Comparison of ENCODE assay signal across 22 cellular contexts in the genomic region with DNA sequence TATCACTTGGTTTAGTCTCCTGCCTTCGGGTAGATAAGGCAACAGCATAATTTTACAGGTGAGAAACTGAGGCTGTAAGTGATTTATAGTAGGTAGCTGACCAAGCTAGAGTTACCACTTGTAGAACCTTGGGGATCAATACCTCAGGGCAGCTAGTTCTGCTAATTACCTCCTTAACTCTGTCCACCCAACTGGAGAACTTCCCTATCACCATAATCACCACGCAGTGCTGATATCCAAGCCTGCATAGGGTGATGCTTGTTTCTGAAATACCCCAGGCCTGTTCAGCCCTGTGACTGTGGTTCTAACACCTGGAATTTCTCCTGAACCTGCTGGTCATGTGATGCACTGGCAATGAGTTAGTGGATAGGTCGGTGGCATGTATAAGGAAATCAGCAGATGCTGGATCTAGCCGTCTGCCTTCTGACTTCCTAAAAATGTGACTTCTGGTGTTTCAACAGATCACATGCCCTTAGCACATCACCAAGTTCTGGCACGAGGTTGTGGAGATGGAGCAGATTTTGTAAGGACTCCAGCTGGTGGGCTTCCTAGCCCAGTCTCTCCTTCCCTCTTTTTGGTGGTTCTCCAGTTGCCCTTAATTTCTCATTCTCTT. TPM values are rescaled to one million over a fixed set of nuclear protein-coding genes. Genes with fewer than 3 reads are reported as not detected.
A peak's percentile ranks its signal among the peaks of the same experiment; 100 is the strongest.
DNase-seq lines count a peak whose midpoint lies in the region; ATAC-seq and TF ChIP-seq lines count a peak whose summit lies in the region.
"Had no signal": no experiment of that assay in that cellular context is flagged by ENCODE, and none has a peak within 500 bp of the region (broad histone marks: within the 10 kb centered on the region; RNA-seq: fewer than 3 reads in every experiment).

No MANE protein-coding gene starts in this region.

- no peak overlapping the region for H3K4me3 ChIP-seq in gastroesophageal sphincter
- no peak overlapping the region for H3K4me3 ChIP-seq in thymus (ENCODE audit: low read length)
- H3K4me3 ChIP-seq in spleen: peak overlapping the region in 1 of 8 donors; percentile 28
- H3K4me3 ChIP-seq: cardiac muscle cell, dorsolateral prefrontal cortex, neural progenitor cell, transverse colon had no signal

- DNase-seq in Right ventricle myocardium inferior (ENCODE audit: missing footprints): no peak
- no peak for DNase-seq in cardiac septum (ENCODE audit: low spot score)
- DNase-seq in NOMO-1 treated with DMSO at 0.1 percent for 48 hours (lab: John Stamatoyannopoulos, UW; ENCODE audit: unreplicated experiment): peak; percentile 71
- no peak for DNase-seq in spleen
- DNase-seq in effector CD4-positive, alpha-beta T cell: no peak
- DNase-seq: activated CD4-positive, alpha-beta T cell treated with anti-CD3 and anti-CD28 coated beads for 36 hours; activated naive CD4-positive, alpha-beta T cell treated with anti-CD3 and anti-CD28 coated beads, Interleukin-2, amount 50 U/mL, for 16 hours; BE2C; dorsolateral prefrontal cortex; hippocampal formation; IMR-90; NCI-H146; NCI-H510A treated with DMSO at 0.1 percent for 48 hours; small intestine; stimulated activated naive CD8-positive, alpha-beta T cell treated with anti-CD3 and anti-CD28 coated beads, Interleukin-15, Interleukin-2, amounts not matched to agents 100 U/mL and 50 U/mL, for 24 hours; T-cell; transverse colon had no signal

- TF ChIP-seq POLR2A in gastroesophageal sphincter (IDR thresholded peaks at IDR 0.05) (no peak), spleen (IDR thresholded peaks at IDR 0.05) (no peak)

- H3K36me3 ChIP-seq in gastroesophageal sphincter: no peaks in the 10 kb centered on the region
- no peaks in the 10 kb centered on the region for H3K36me3 ChIP-seq in thymus (ENCODE audit: control insufficient read depth, insufficient read depth)
- H3K36me3 ChIP-seq in spleen: no peaks in the 10 kb centered on the region
- H3K36me3 ChIP-seq: BE2C, cardiac muscle cell, neural progenitor cell, transverse colon had no signal

- H3K27me3 ChIP-seq in gastroesophageal sphincter (peaks cover 6% of the 10 kb centered on the region), thymus (ENCODE audit: control insufficient read depth, insufficient read depth) (peaks cover 12% of the 10 kb centered on the region), spleen (replicated peaks in 1 of 7) (no peaks in the 10 kb centered on the region)
- H3K27me3 ChIP-seq: BE2C, cardiac muscle cell, neural progenitor cell, transverse colon had no signal

- no peak for TF ChIP-seq EP300 in gastroesophageal sphincter (IDR thresholded peaks at IDR 0.05)

- WGBS in gastroesophageal sphincter (ENCODE audit: low coverage in 1 of 2), 2 donors: 78 to 82% methylated on average over 4 of the region's 5 CpGs
- WGBS in thymus: 55% methylated on average over 5 of the region's 5 CpGs
- 51 to 65% (median 56%) methylated on average over 5 of the region's 5 CpGs for WGBS in spleen, 5 donors

- H3K27ac ChIP-seq in gastroesophageal sphincter: no peak overlapping the region
- peak overlapping the region; percentile 13 for H3K27ac ChIP-seq in thymus (ENCODE audit: low read depth)
- peak overlapping the region in 4 of 8 donors; percentile 18 to 47 (median 31) for H3K27ac ChIP-seq in spleen
- H3K27ac ChIP-seq: cardiac muscle cell, dorsolateral prefrontal cortex, neural progenitor cell, transverse colon had no signal

- TF ChIP-seq CTCF in gastroesophageal sphincter (IDR thresholded peaks at IDR 0.05): no peak
- no peak for TF ChIP-seq CTCF in spleen (IDR thresholded peaks at IDR 0.05 in 8 of 11, conservative IDR thresholded peaks at IDR 0.05 in 3 of 11)

- H3K9me3 ChIP-seq in gastroesophageal sphincter (no peaks in the 10 kb centered on the region), thymus (ENCODE audit: control insufficient read depth) (no peaks in the 10 kb centered on the region), spleen (no peaks in the 10 kb centered on the region)
- H3K9me3 ChIP-seq: BE2C, transverse colon had no signal

- ATAC-seq in Right ventricle myocardium inferior (peak; percentile 44), gastroesophageal sphincter (peak; percentile 50), HG02884 (IDR thresholded peaks at IDR 0.05; ENCODE audit: unreplicated experiment) (no peak)
- ATAC-seq: activated CD4-positive, alpha-beta T cell treated with anti-CD3 and anti-CD28 coated beads for 36 hours; stimulated activated naive CD8-positive, alpha-beta T cell treated with anti-CD3 and anti-CD28 coated beads, Interleukin-15, Interleukin-2, amounts not matched to agents 100 U/mL and 50 U/mL, for 24 hours; T-cell had no signal

- H3K4me1 ChIP-seq in gastroesophageal sphincter (no peaks in the 10 kb centered on the region), thymus (ENCODE audit: control insufficient read depth, insufficient read depth, low read length) (peaks cover 3% of the 10 kb centered on the region), spleen (peaks cover 0 to 41% (median 11%) of the 10 kb centered on the region in 6 donors)
- H3K4me1 ChIP-seq: BE2C, transverse colon had no signal

- intact Hi-C loops in Right ventricle myocardium inferior (cut with DNase I): no loop called here
- intact Hi-C loops in cardiac septum (cut with DNase I): no loop called here
- intact Hi-C loops in spleen (cut with DNase I; ENCODE audit: low total_unique reads): no loop called here

RNA-seq across cellular contexts. Expression of a gene that starts 15.3 kb away (rescaled TPM):
- total RNA-seq in Right ventricle myocardium inferior: 8.5 TPM
- 15.3 TPM for total RNA-seq in cardiac septum
- total RNA-seq in gastroesophageal sphincter: 10 to 100 TPM in 1 of 4 donors, 1 to 10 TPM in 3; 1.1 to 43.3 (median 8.3) TPM
- polyA plus RNA-seq in thymus: 20.3 TPM
- total RNA-seq in spleen: 10 to 100 TPM; 19.1 to 95.0 (median 40.7) TPM
- 10 to 100 TPM in 2 of 3 donors, 1 to 10 TPM in 1; 9.6 to 18.3 (median 16.8) TPM for polyA plus RNA-seq in spleen

RNA-seq across cellular contexts. Expression of a gene that starts 51.9 kb away (rescaled TPM):
- 11.7 TPM for total RNA-seq in Right ventricle myocardium inferior
- total RNA-seq in cardiac septum: 12.7 TPM
- 100 to 1,000 TPM in 3 of 4 donors, 10 to 100 TPM in 1; 82.3 to 207 (median 155) TPM for total RNA-seq in gastroesophageal sphincter
- 17.2 TPM for polyA plus RNA-seq in thymus
- 10 to 100 TPM; 32.7 to 55.2 (median 45.8) TPM for total RNA-seq in spleen
- polyA plus RNA-seq in spleen: 10 to 100 TPM; 10.4 to 18.0 (median 17.1) TPM
